9 cellular contexts compared by ENCODE assay signal in the genomic region with DNA sequence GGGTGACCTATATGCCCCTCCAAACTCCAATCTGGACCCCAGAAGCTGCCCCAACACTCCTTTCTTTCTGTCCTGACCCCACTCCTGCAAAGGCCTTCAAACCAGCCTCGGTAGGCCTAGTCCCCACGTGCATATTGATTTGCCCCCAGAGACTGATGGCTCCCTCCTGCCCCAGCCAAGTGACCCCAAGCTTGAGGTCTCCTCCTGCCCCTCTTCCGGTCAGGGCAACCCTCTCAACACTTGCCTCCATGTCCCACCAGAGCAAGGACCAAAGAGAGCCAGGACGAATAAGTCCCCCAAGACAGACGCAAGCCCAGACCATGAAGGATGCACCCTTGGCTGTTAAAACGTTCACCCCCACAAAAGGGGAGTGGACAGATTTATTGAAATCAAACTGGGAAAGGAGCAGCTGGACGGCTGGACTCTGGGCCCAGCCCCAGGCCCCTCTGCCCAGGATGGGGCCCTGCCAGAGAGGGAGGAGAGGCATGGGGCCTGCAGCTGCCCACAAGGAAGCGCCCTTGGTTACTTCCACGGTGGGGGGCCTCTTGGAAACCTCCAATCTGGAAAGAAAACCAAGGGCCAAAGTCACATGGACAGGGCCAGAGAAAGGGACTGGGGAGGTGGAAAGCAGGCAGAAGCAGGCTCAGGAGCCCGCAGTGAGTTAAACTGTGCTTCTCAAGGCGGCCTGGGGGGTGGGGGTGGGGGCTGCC. TPM values are rescaled to one million over a fixed set of nuclear protein-coding genes. Genes with fewer than 3 reads are reported as not detected.
A peak's percentile ranks its signal among the peaks of the same experiment; 100 is the strongest.
DNase-seq lines count a peak whose midpoint lies in the region; ATAC-seq, FAIRE-seq and TF ChIP-seq lines count a peak whose summit lies in the region.
"Had no signal": no experiment of that assay in that cellular context is flagged by ENCODE, and none has a peak within 500 bp of the region (broad histone marks: within the 10 kb centered on the region; RNA-seq: fewer than 3 reads in every experiment).

No MANE protein-coding gene starts in this region.

- CTCF ChIA-PET in A673 (lab: Charles Lee) (no interaction called here), T-cell (lab: Charles Lee) (no interaction called here)

- H3K27ac ChIP-seq in A673 (ENCODE audit: low read depth, low read length, poor library complexity, severe bottlenecking) (peak overlapping the region; percentile 58), keratinocyte (ENCODE audit: control insufficient read depth, insufficient read depth, low read length) (no peak overlapping the region), gastrocnemius medialis (peak overlapping the region in 1 of 4 donors; percentile 85)
- H3K27ac ChIP-seq: BLaER1 had no signal

- no peaks in the 10 kb centered on the region for H3K9me3 Mint-ChIP-seq in T-cell
- peaks cover 0 to 4% (median 3%) of the 10 kb centered on the region in 7 donors for H3K9me3 Mint-ChIP-seq in CD14-positive monocyte

- peaks cover 31% of the 10 kb centered on the region for H3K79me2 ChIP-seq in keratinocyte (ENCODE audit: control insufficient read depth, insufficient read depth, low read length)

- no peak for TF ChIP-seq CTCF in A673 (conservative IDR thresholded peaks at IDR 0.05; ENCODE audit: low read depth, low read length)
- no peak for TF ChIP-seq CTCF in keratinocyte (optimal IDR thresholded peaks at IDR 0.05 in 1 of 3, IDR thresholded peaks at IDR 0.05 in 1 of 3, conservative IDR thresholded peaks at IDR 0.05 in 1 of 3; ENCODE audit: extremely low read depth in 1 of 3, insufficient read depth in 2 of 3, low read length in 3 of 3)
- TF ChIP-seq CTCF in gastrocnemius medialis (IDR thresholded peaks at IDR 0.05 in 4 of 5, conservative IDR thresholded peaks at IDR 0.05 in 1 of 5), result no peak
- no peak for TF ChIP-seq CTCF in CD14-positive monocyte (IDR thresholded peaks at IDR 0.05)

- H3K27ac Mint-ChIP-seq in T-cell (peak overlapping the region; percentile 32 to 70), CD14-positive monocyte (peak overlapping the region in 1 of 7 donors; percentile 46)

- H2AFZ ChIP-seq in keratinocyte (ENCODE audit: control insufficient read depth, low read length), result no peak overlapping the region

- H3K4me1 ChIP-seq in A673 (ENCODE audit: insufficient read depth, low read length, poor library complexity, severe bottlenecking) (peaks cover 27% of the 10 kb centered on the region), keratinocyte (ENCODE audit: control insufficient read depth, extremely low read depth, insufficient read depth, low read length) (peaks cover 37% of the 10 kb centered on the region), gastrocnemius medialis (peaks cover 36 to 38% of the 10 kb centered on the region in 2 donors)

- in situ Hi-C loops in gastrocnemius medialis (cut with MboI; ENCODE audit: low sequenced_read_pairs in 4 of 4), result no loop called here

- POLR2A ChIA-PET in A673 (lab: Charles Lee; ENCODE audit: low non-redundant PET), result no interaction called here
- POLR2A ChIA-PET in T-cell (lab: Charles Lee), result no interaction called here

- no peak for DNase-seq in A673 (ENCODE audit: low spot score)
- DNase-seq in T-cell, result no peak
- no peak for DNase-seq in keratinocyte (ENCODE audit: low read depth, low spot score)
- DNase-seq in gastrocnemius medialis, result no peak
- DNase-seq in CD14-positive monocyte (ENCODE audit: low spot score), result no peak
- DNase-seq in EL, result no peak
- DNase-seq: NCI-H1092 treated with DMSO at 0.1 percent for 48 hours; stimulated activated CD8-positive, alpha-beta memory T cell treated with anti-CD3 and anti-CD28 coated beads, Interleukin-4, amount 100 ng/mL, for 48 hours had no signal

- peak overlapping the region in 2 of 3 donors; percentile 50 to 70 for H3K4me3 Mint-ChIP-seq in T-cell
- H3K4me3 Mint-ChIP-seq in CD14-positive monocyte, result no peak overlapping the region

- H3K27me3 Mint-ChIP-seq in T-cell, result peaks cover 2 to 7% of the 10 kb centered on the region in 2 donors
- H3K27me3 Mint-ChIP-seq in CD14-positive monocyte (ENCODE audit: low read depth in 3 of 3), result peaks cover 15 to 21% (median 18%) of the 10 kb centered on the region in 3 donors

- peaks cover 21% of the 10 kb centered on the region for H4K20me1 ChIP-seq in keratinocyte (ENCODE audit: control insufficient read depth, extremely low read depth, insufficient read depth, low read length)

- FAIRE-seq in keratinocyte (lab: Jason Lieb, UNC), result no peak

- peaks cover 42 to 59% (median 51%) of the 10 kb centered on the region in 3 donors for H3K4me1 Mint-ChIP-seq in T-cell
- peaks cover 50% of the 10 kb centered on the region for H3K4me1 Mint-ChIP-seq in CD14-positive monocyte

- peak overlapping the region; percentile 91 for H3K4me2 ChIP-seq in keratinocyte (ENCODE audit: control insufficient read depth, extremely low read depth, insufficient read depth, low read depth, low read length)

- intact Hi-C loops in A673 (cut with micrococcal nuclease; ENCODE audit: unreplicated experiment), result no loop called here
- intact Hi-C loops in gastrocnemius medialis (cut with DNase I; ENCODE audit: low total_unique reads), result no loop called here
- intact Hi-C loops in CD14-positive monocyte (cut with micrococcal nuclease), result loop anchor here in 1 of 2 donors (10.0 kb wide), 1 partner anchor 61 kb away; a partner anchor contains a TSS

- H3K27me3 ChIP-seq in A673 (replicated peaks; ENCODE audit: insufficient read depth, low read depth, low read length, poor library complexity), result peaks cover 9% of the 10 kb centered on the region
- peaks cover 3% of the 10 kb centered on the region for H3K27me3 ChIP-seq in keratinocyte (ENCODE audit: control insufficient read depth, extremely low read depth, insufficient read depth, low read length)
- no peaks in the 10 kb centered on the region for H3K27me3 ChIP-seq in gastrocnemius medialis

- no TSS peak for BruUV-seq in A673 (replicated peaks; lab: Mats Ljungman, UMichigan)

- peaks cover 4% of the 10 kb centered on the region for H3K36me3 Mint-ChIP-seq in T-cell
- H3K36me3 Mint-ChIP-seq in CD14-positive monocyte, result peaks cover 7 to 14% of the 10 kb centered on the region in 2 donors

- TF ChIP-seq POLR2A in gastrocnemius medialis (IDR thresholded peaks at IDR 0.05), result no peak

- no peaks in the 10 kb centered on the region for H3K36me3 ChIP-seq in A673 (ENCODE audit: insufficient read depth, low read length, poor library complexity, severe bottlenecking)
- peaks cover 0 to 9% of the 10 kb centered on the region in 2 experiments for H3K36me3 ChIP-seq in keratinocyte (ENCODE audit: control insufficient read depth in 2 of 2, extremely low read depth in 1 of 2, insufficient read depth in 2 of 2, low read length in 2 of 2)
- H3K36me3 ChIP-seq in gastrocnemius medialis, result no peaks in the 10 kb centered on the region

- no peak for ATAC-seq in T-cell (replicated peaks in 1 of 4)
- ATAC-seq in gastrocnemius medialis, result no peak

- H3K9me1 ChIP-seq in keratinocyte (ENCODE audit: control insufficient read depth, extremely low read depth, insufficient read depth, low read length), result peaks cover 4% of the 10 kb centered on the region

- H3K9ac ChIP-seq in keratinocyte (ENCODE audit: control insufficient read depth, extremely low read depth, insufficient read depth, low read length), result no peak overlapping the region
- H3K9ac ChIP-seq: BLaER1 had no signal

- no peaks in the 10 kb centered on the region for H3K9me3 ChIP-seq in A673 (ENCODE audit: low read depth, low read length, poor library complexity, severe bottlenecking)
- H3K9me3 ChIP-seq in keratinocyte (ENCODE audit: control insufficient read depth, low read depth, low read length), result no peaks in the 10 kb centered on the region
- H3K9me3 ChIP-seq in gastrocnemius medialis, result no peaks in the 10 kb centered on the region
- H3K9me3 ChIP-seq: BLaER1 had no signal

- dilution Hi-C loops in keratinocyte (cut with MboI; ENCODE audit: extremely low pct_ligation_motif_present, low sequenced_read_pairs), result no loop called here

- H3K4me3 ChIP-seq in A673 (ENCODE audit: low read depth, low read length, poor library complexity, severe bottlenecking), result peak overlapping the region; percentile 0
- H3K4me3 ChIP-seq in keratinocyte (ENCODE audit: control insufficient read depth in 2 of 3, extremely low read depth in 1 of 3, insufficient read depth in 2 of 3, low read depth in 1 of 3, low read length in 3 of 3), result no peak overlapping the region
- no peak overlapping the region for H3K4me3 ChIP-seq in gastrocnemius medialis
- H3K4me3 ChIP-seq: BLaER1 had no signal

RNA-seq across cellular contexts. Expression of a gene that starts 2.4 kb away (rescaled TPM):
- total RNA-seq in A673 (2021) (0.26 and 0.49 TPM in 2 replicates), T-cell (under 1 TPM in 1 of 5 donors, not detected in 4; 0.16 TPM), gastrocnemius medialis (not detected)
- polyA plus RNA-seq in keratinocyte (0.06 to 0.09 TPM (median 0.07 TPM) in 3 replicates), CD14-positive monocyte (not detected)
- polyA plus RNA-seq in keratinocyte (2011; ENCODE audit: low read depth), result not detected
- polyA plus RNA-seq in keratinocyte (2011; cell fraction: cytosol; rRNA removed), result 0.06 TPM in 1 of 2 replicates, not detected in the other
- 0.15 TPM in 2 replicates for polyA plus RNA-seq in keratinocyte (2011; cell fraction: nucleus; rRNA removed)
- polyA plus RNA-seq in keratinocyte (2012; ENCODE audit: low replicate concordance), result not detected in 2 replicates
- polyA minus RNA-seq in keratinocyte, result not detected in 3 replicates
- not detected for polyA minus RNA-seq in keratinocyte (2011; cell fraction: cytosol; rRNA and poly(A)+ RNA removed)
- polyA minus RNA-seq in keratinocyte (2011; cell fraction: nucleus; rRNA and poly(A)+ RNA removed), result not detected in 2 replicates

RNA-seq across cellular contexts. Expression of a gene that starts 2.9 kb away (rescaled TPM):
- 101 and 108 TPM in 2 replicates for total RNA-seq in A673 (2021)
- total RNA-seq in T-cell, result 10 to 100 TPM; 37.0 to 79.0 (median 60.8) TPM
- polyA plus RNA-seq in keratinocyte, result 18.1 to 22.3 TPM (median 22.0 TPM) in 3 replicates
- 20.5 TPM for polyA plus RNA-seq in keratinocyte (2011; ENCODE audit: low read depth)
- 14.2 and 31.9 TPM in 2 replicates for polyA plus RNA-seq in keratinocyte (2011; cell fraction: cytosol; rRNA removed)
- 19.2 and 26.9 TPM in 2 replicates for polyA plus RNA-seq in keratinocyte (2011; cell fraction: nucleus; rRNA removed)
- polyA plus RNA-seq in keratinocyte (2012; ENCODE audit: low replicate concordance), result 19.4 and 51.1 TPM in 2 replicates
- 19.1 to 48.1 TPM (median 20.0 TPM) in 3 replicates for polyA minus RNA-seq in keratinocyte
- polyA minus RNA-seq in keratinocyte (2011; cell fraction: cytosol; rRNA and poly(A)+ RNA removed), result 59.7 TPM
- polyA minus RNA-seq in keratinocyte (2011; cell fraction: nucleus; rRNA and poly(A)+ RNA removed), result 16.1 and 19.6 TPM in 2 replicates
- 100 to 1,000 TPM in 3 of 4 donors, 10 to 100 TPM in 1; 67.5 to 186 (median 143) TPM for total RNA-seq in gastrocnemius medialis
- polyA plus RNA-seq in CD14-positive monocyte, result 1 to 10 TPM; 1.1 to 1.4 TPM

RNA-seq across cellular contexts. Expression of a gene that starts 12.4 kb away (rescaled TPM):
- total RNA-seq in A673 (2021), result 113 and 119 TPM in 2 replicates
- 100 to 1,000 TPM; 216 to 409 (median 401) TPM for total RNA-seq in T-cell
- 15.0 to 41.5 TPM (median 23.5 TPM) in 3 replicates for polyA plus RNA-seq in keratinocyte
- polyA plus RNA-seq in keratinocyte (2011; ENCODE audit: low read depth), result 35.9 TPM
- polyA plus RNA-seq in keratinocyte (2011; cell fraction: cytosol; rRNA removed), result 31.9 and 57.1 TPM in 2 replicates
- polyA plus RNA-seq in keratinocyte (2011; cell fraction: nucleus; rRNA removed), result 89.9 and 117 TPM in 2 replicates
- polyA plus RNA-seq in keratinocyte (2012; ENCODE audit: low replicate concordance), result 14.3 and 38.5 TPM in 2 replicates
- 19.1 to 77.3 TPM (median 28.9 TPM) in 3 replicates for polyA minus RNA-seq in keratinocyte
- 34.5 TPM for polyA minus RNA-seq in keratinocyte (2011; cell fraction: cytosol; rRNA and poly(A)+ RNA removed)
- 18.8 and 36.4 TPM in 2 replicates for polyA minus RNA-seq in keratinocyte (2011; cell fraction: nucleus; rRNA and poly(A)+ RNA removed)
- total RNA-seq in gastrocnemius medialis, result 10 to 100 TPM in 2 of 4 donors, 1 to 10 TPM in 2; 2.3 to 17.3 (median 10.1) TPM
- 1 to 10 TPM; 3.6 to 4.0 TPM for polyA plus RNA-seq in CD14-positive monocyte

RNA-seq across cellular contexts. Expression of a gene that starts 16.1 kb away (rescaled TPM):
- 75.7 and 80.3 TPM in 2 replicates for total RNA-seq in A673 (2021)
- total RNA-seq in T-cell, result 10 to 100 TPM; 16.2 to 28.7 (median 22.6) TPM
- 25.8 to 44.3 TPM (median 28.2 TPM) in 3 replicates for polyA plus RNA-seq in keratinocyte
- 4.8 TPM for polyA plus RNA-seq in keratinocyte (2011; ENCODE audit: low read depth)
- polyA plus RNA-seq in keratinocyte (2011; cell fraction: cytosol; rRNA removed), result 27.4 and 60.1 TPM in 2 replicates
- polyA plus RNA-seq in keratinocyte (2011; cell fraction: nucleus; rRNA removed), result 14.8 and 21.0 TPM in 2 replicates
- polyA plus RNA-seq in keratinocyte (2012; ENCODE audit: low replicate concordance), result 14.3 and 54.5 TPM in 2 replicates
- 20.5 to 76.6 TPM (median 31.1 TPM) in 3 replicates for polyA minus RNA-seq in keratinocyte
- polyA minus RNA-seq in keratinocyte (2011; cell fraction: cytosol; rRNA and poly(A)+ RNA removed), result 90.0 TPM
- polyA minus RNA-seq in keratinocyte (2011; cell fraction: nucleus; rRNA and poly(A)+ RNA removed), result 10.8 and 13.0 TPM in 2 replicates
- 10 to 100 TPM in 2 of 4 donors, 1 to 10 TPM in 2; 5.9 to 16.4 (median 9.6) TPM for total RNA-seq in gastrocnemius medialis
- polyA plus RNA-seq in CD14-positive monocyte, result 10 to 100 TPM; 59.6 to 68.5 TPM

RNA-seq across cellular contexts. Expression of a gene that starts 36.7 kb away (rescaled TPM):
- total RNA-seq in A673 (2021) (15.0 and 17.5 TPM in 2 replicates), T-cell (10 to 100 TPM; 11.5 to 17.3 (median 14.4) TPM), gastrocnemius medialis (10 to 100 TPM; 11.6 to 20.9 (median 17.3) TPM)
- polyA plus RNA-seq in keratinocyte (4.3 to 9.0 TPM (median 5.2 TPM) in 3 replicates), CD14-positive monocyte (10 to 100 TPM in 1 of 2 donors, 1 to 10 TPM in 1; 8.6 to 10.8 TPM)
- 0.51 TPM for polyA plus RNA-seq in keratinocyte (2011; ENCODE audit: low read depth)
- polyA plus RNA-seq in keratinocyte (2011; cell fraction: cytosol; rRNA removed), result 4.2 and 7.7 TPM in 2 replicates
- 4.5 and 6.2 TPM in 2 replicates for polyA plus RNA-seq in keratinocyte (2011; cell fraction: nucleus; rRNA removed)
- 3.2 and 9.7 TPM in 2 replicates for polyA plus RNA-seq in keratinocyte (2012; ENCODE audit: low replicate concordance)
- 5.6 to 13.5 TPM (median 6.1 TPM) in 3 replicates for polyA minus RNA-seq in keratinocyte
- 9.8 TPM for polyA minus RNA-seq in keratinocyte (2011; cell fraction: cytosol; rRNA and poly(A)+ RNA removed)
- polyA minus RNA-seq in keratinocyte (2011; cell fraction: nucleus; rRNA and poly(A)+ RNA removed), result 5.9 and 7.0 TPM in 2 replicates

Comparison
In these comparisons a context has a peak if more than half of its experiments do, and no peak if none do; other contexts are left out.
1. H3K4me3 Mint-ChIP-seq: peak in T-cell (2 of 3); none in CD14-positive monocyte (0 of 2).